Comparison of ENCODE assay signal across 8 cellular contexts in genomic region chrX:48801281-48802088, GRCh38. TPM values are rescaled to one million over a fixed set of nuclear protein-coding genes. Genes with fewer than 3 reads are reported as not detected.
DNase-seq lines count a peak whose midpoint lies in the region; TF ChIP-seq lines count a peak whose summit lies in the region.

HDAC6 (plus strand) TSS chrX:48802067; CDS start chrX:48802693, 626 bp downstream.

- peak within 1 kb of the TSS; percentile 98 for H3K27ac Mint-ChIP-seq in activated naive CD4-positive, alpha-beta T cell treated with anti-CD3 and anti-CD28 coated beads for 36 hours

- H3K4ac ChIP-seq in neuronal stem cell (ENCODE audit: low read length), result no peak within 1 kb of the TSS

- no peak within 1 kb of the TSS for H2BK12ac ChIP-seq in neuronal stem cell (ENCODE audit: low read length)

- H3K9me3 ChIP-seq in neuronal stem cell (replicated peaks in 1 of 2; ENCODE audit: control insufficient read depth in 2 of 2, insufficient read depth in 1 of 2, low read depth in 1 of 2, low read length in 2 of 2), result no peaks in the 10 kb centered on the region

- no peak within 1 kb of the TSS for H3K14ac ChIP-seq in neuronal stem cell (ENCODE audit: low read length)

- peak within 1 kb of the TSS; percentile 93 for H3K4me3 Mint-ChIP-seq in activated naive CD4-positive, alpha-beta T cell treated with anti-CD3 and anti-CD28 coated beads for 36 hours

- H3K27me3 ChIP-seq in neuronal stem cell (ENCODE audit: control insufficient read depth in 3 of 3, insufficient read depth in 3 of 3, low read depth in 1 of 3, low read length in 3 of 3), result no peaks in the 10 kb centered on the region

- H3K23ac ChIP-seq in neuronal stem cell (ENCODE audit: low read depth, low read length, poor library complexity), result peak within 1 kb of the TSS; percentile 97

- H2BK120ac ChIP-seq in neuronal stem cell (ENCODE audit: low read depth, low read length), result no peak within 1 kb of the TSS

- H3K79me1 ChIP-seq in neuronal stem cell (ENCODE audit: low read depth, low read length), result no peaks in the 10 kb centered on the region

- POLR2A ChIA-PET in HEK293T (lab: Yijun Ruan, JAX), result interaction anchor here (0.6 to 2.1 kb wide), 9 partner anchors 9 to 118 kb away, joined by 3 to 20 read pairs (median 4); partner anchors contain the start of genes PCSK1N, PQBP1, SUV39H1 and TIMM17B

- no peak within 1 kb of the TSS for H2BK5ac ChIP-seq in neuronal stem cell (ENCODE audit: low read length)

- peak within 1 kb of the TSS; percentile 93 for H2AFZ ChIP-seq in neuronal stem cell (ENCODE audit: low read length)

- CTCF ChIA-PET in HEK293T (lab: Yijun Ruan, JAX), result no interaction called here
- CTCF ChIA-PET in activated naive CD4-positive, alpha-beta T cell treated with anti-CD3 and anti-CD28 coated beads for 36 hours (lab: Charles Lee), result interaction anchor here (0.6 to 0.9 kb wide), 3 partner anchors 92 to 153 kb away, joined by 3 to 4 read pairs (median 3); no protein-coding TSS in a partner anchor

- peak within 1 kb of the TSS; percentile 96 for H3K18ac ChIP-seq in neuronal stem cell (ENCODE audit: low read length)

- no CpG with 5 or more reads among the region's 89 CpGs for WGBS in neuronal stem cell (ENCODE audit: extremely low coverage in 2 of 2, insufficient read length in 2 of 2, insufficient replicate concordance in 1 of 2), 2 donors

- H3K27ac ChIP-seq in neuronal stem cell (replicated peaks; ENCODE audit: low read length), result peak within 1 kb of the TSS; percentile 97

- DNase-seq in GF-D8 (lab: John Stamatoyannopoulos, UW) (peak; percentile 93), HEK293T (ENCODE audit: extremely low spot score) (peak; percentile 89), MV-4-11 (lab: John Stamatoyannopoulos, UW) (peak; percentile 97), SK-N-DZ (ENCODE audit: low spot score) (peak; percentile 98), foreskin melanocyte (peak; percentile 98), neuronal stem cell (ENCODE audit: low spot score) (peak; percentile 96)
- peak; percentile 96 for DNase-seq in activated naive CD4-positive, alpha-beta T cell treated with anti-CD3 and anti-CD28 coated beads for 36 hours

- peaks cover 10 to 28% of the 10 kb centered on the region in 2 donors for H3K36me3 ChIP-seq in neuronal stem cell (replicated peaks in 1 of 2; ENCODE audit: control insufficient read depth in 2 of 2, insufficient read depth in 2 of 2, low read length in 2 of 2)

- H3K4me1 Mint-ChIP-seq in activated naive CD4-positive, alpha-beta T cell treated with anti-CD3 and anti-CD28 coated beads for 36 hours (ENCODE audit: low read depth), result peaks cover 13% of the 10 kb centered on the region

- peak within 1 kb of the TSS; percentile 98 for H4K8ac ChIP-seq in neuronal stem cell (ENCODE audit: low read depth, low read length)

- H3K9ac ChIP-seq in neuronal stem cell (ENCODE audit: low read depth, low read length, poor library complexity), result peak within 1 kb of the TSS; percentile 92

- H2AK5ac ChIP-seq in neuronal stem cell (ENCODE audit: low read depth, low read length), result no peak within 1 kb of the TSS

- H3K4me2 ChIP-seq in neuronal stem cell (ENCODE audit: insufficient read depth, low read length, poor library complexity, severe bottlenecking), result peak within 1 kb of the TSS; percentile 73

- H3K9me3 Mint-ChIP-seq in activated naive CD4-positive, alpha-beta T cell treated with anti-CD3 and anti-CD28 coated beads for 36 hours, result no peaks in the 10 kb centered on the region

- H2BK15ac ChIP-seq in neuronal stem cell (ENCODE audit: low read length), result no peak within 1 kb of the TSS

- no peak for TF ChIP-seq CTCF in subcutaneous adipose tissue (IDR thresholded peaks at IDR 0.05; ENCODE audit: low read depth)

- H3K4me1 ChIP-seq in neuronal stem cell (ENCODE audit: control insufficient read depth in 2 of 2, insufficient read depth in 1 of 2, low read depth in 1 of 2, low read length in 2 of 2), result peaks cover 5 to 8% of the 10 kb centered on the region in 2 donors

- H3K36me3 Mint-ChIP-seq in activated naive CD4-positive, alpha-beta T cell treated with anti-CD3 and anti-CD28 coated beads for 36 hours (ENCODE audit: low read depth), result peaks cover 7% of the 10 kb centered on the region

- no peak within 1 kb of the TSS for H4K91ac ChIP-seq in neuronal stem cell (ENCODE audit: low read depth, low read length, poor library complexity)

- intact Hi-C loops in activated naive CD4-positive, alpha-beta T cell treated with anti-CD3 and anti-CD28 coated beads for 36 hours (cut with micrococcal nuclease), result loop anchor here (1.0 to 10.0 kb wide), 18 partner anchors 64 to 1147 kb away; partner anchors contain the start of genes CLCN5, ELK1, FTSJ1 and GPKOW

- no peaks in the 10 kb centered on the region for H3K27me3 Mint-ChIP-seq in activated naive CD4-positive, alpha-beta T cell treated with anti-CD3 and anti-CD28 coated beads for 36 hours (ENCODE audit: low read depth)

- peak within 1 kb of the TSS; percentile 74 to 95 for H3K4me3 ChIP-seq in neuronal stem cell (ENCODE audit: low read length in 2 of 2)

TF ChIP-seq in HEK293T, 16 proteins besides CTCF, POLR2A, EP300 and RAD21:
- TF ChIP-seq CTBP1 (IDR thresholded peaks at IDR 0.05; ENCODE audit: borderline replicate concordance) (no peak), ZNF384 (IDR thresholded peaks at IDR 0.05) (no peak), TARDBP (IDR thresholded peaks at IDR 0.05) (no peak), HDGF (IDR thresholded peaks at IDR 0.05; ENCODE audit: borderline replicate concordance) (peak; percentile 89; the same call in 1 of the 2 replicates), SP1 (IDR thresholded peaks at IDR 0.05) (peak; percentile 54; the same call in 1 of the 2 replicates), LEF1 (IDR thresholded peaks at IDR 0.05; ENCODE audit: borderline replicate concordance) (no peak), FOXA1 (IDR thresholded peaks at IDR 0.05) (no peak), ARNT (IDR thresholded peaks at IDR 0.05) (no peak), L3MBTL2 (conservative IDR thresholded peaks at IDR 0.05) (peak; percentile 55)
- TF ChIP-seq, protein P1, sequence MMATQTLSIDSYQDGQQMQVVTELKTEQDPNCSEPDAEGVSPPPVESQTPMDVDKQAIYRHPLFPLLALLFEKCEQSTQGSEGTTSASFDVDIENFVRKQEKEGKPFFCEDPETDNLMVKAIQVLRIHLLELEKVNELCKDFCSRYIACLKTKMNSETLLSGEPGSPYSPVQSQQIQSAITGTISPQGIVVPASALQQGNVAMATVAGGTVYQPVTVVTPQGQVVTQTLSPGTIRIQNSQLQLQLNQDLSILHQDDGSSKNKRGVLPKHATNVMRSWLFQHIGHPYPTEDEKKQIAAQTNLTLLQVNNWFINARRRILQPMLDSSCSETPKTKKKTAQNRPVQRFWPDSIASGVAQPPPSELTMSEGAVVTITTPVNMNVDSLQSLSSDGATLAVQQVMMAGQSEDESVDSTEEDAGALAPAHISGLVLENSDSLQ (IDR thresholded peaks at IDR 0.05), result no peak

RNA-seq across cellular contexts. Expression of gene HDAC6, which starts in this region (rescaled TPM):
- 47.6 and 57.1 TPM in 2 replicates for polyA plus RNA-seq in SK-N-DZ (2014; cell fraction: cytosol; rRNA removed)
- 393 and 450 TPM in 2 replicates for polyA plus RNA-seq in SK-N-DZ (2014; cell fraction: nucleus; rRNA removed)
- 10 to 100 TPM; 91.1 to 99.4 TPM for total RNA-seq in activated naive CD4-positive, alpha-beta T cell treated with anti-CD3 and anti-CD28 coated beads for 36 hours
- 118 TPM for polyA plus RNA-seq in neuronal stem cell (2013, experiment 1 of 2)
- 116 TPM for polyA plus RNA-seq in neuronal stem cell (2013, experiment 2 of 2)
- 10 to 100 TPM; 24.9 to 74.6 (median 59.8) TPM for total RNA-seq in subcutaneous adipose tissue

Comparison
In these comparisons a context has a peak if more than half of its experiments do, and no peak if none do; other contexts are left out.
1. Peak in every context shown above with its lines: DNase-seq, H3K4me3 ChIP-seq and H3K27ac ChIP-seq.